Comparison of ENCODE assay signal across 8 cellular contexts in genomic region chr2:157875720-157876065, GRCh38. TPM values are rescaled to one million over a fixed set of nuclear protein-coding genes. Genes with fewer than 3 reads are reported as not detected.
DNase-seq lines count a peak whose midpoint lies in the region; ATAC-seq, FAIRE-seq and TF ChIP-seq lines count a peak whose summit lies in the region.

No MANE protein-coding gene starts in this region.

- peak overlapping the region; percentile 94 for H3K4me3 Mint-ChIP-seq in T-helper 17 cell
- H3K4me3 Mint-ChIP-seq in chondrocyte (ENCODE audit: unreplicated experiment) = peak overlapping the region; percentile 95
- peak overlapping the region; percentile 88 for H3K4me3 Mint-ChIP-seq in stimulated activated naive CD8-positive, alpha-beta T cell treated with anti-CD3 and anti-CD28 coated beads, Interleukin-15, Interleukin-2, amounts not matched to agents 100 ng/mL and 50 ng/mL, for 24 hours

- ATAC-seq in A549 (peak; percentile 57 to 70), GM18907 (IDR thresholded peaks at IDR 0.05; ENCODE audit: unreplicated experiment) (peak; percentile 54), HG03103 (IDR thresholded peaks at IDR 0.05; ENCODE audit: low read depth, unreplicated experiment) (peak; percentile 33), T-helper 17 cell (peak; percentile 64), lung (ENCODE audit: insufficient read depth, low FRiP score) (peak; percentile 35)

- CTCF ChIA-PET in A549 (lab: Yijun Ruan, JAX) = interaction anchor here (0.9 to 2.4 kb wide), 16 partner anchors 8 to 103 kb away, joined by 3 to 20 read pairs (median 6); no protein-coding TSS in a partner anchor

- peak; percentile 17; the same call in 1 of the 2 replicates for TF ChIP-seq POLR2A in A549 (IDR thresholded peaks at IDR 0.05; ENCODE audit: low read length)

- TF ChIP-seq CTCF in A549 (IDR thresholded peaks at IDR 0.05) = no peak
- TF ChIP-seq CTCF in chondrocyte (IDR thresholded peaks at IDR 0.05) = no peak
- TF ChIP-seq CTCF in lung (IDR thresholded peaks at IDR 0.05; ENCODE audit: control extremely low read depth, extremely low read depth) = no peak

- FAIRE-seq in A549 (lab: Jason Lieb, UNC) = no peak

- H3K9me3 ChIP-seq in A549 = no peaks in the 10 kb centered on the region
- no peaks in the 10 kb centered on the region for H3K9me3 ChIP-seq in T-helper 17 cell (ENCODE audit: control insufficient read depth, low read length, poor library complexity, severe bottlenecking)
- no peaks in the 10 kb centered on the region for H3K9me3 ChIP-seq in lung (ENCODE audit: control insufficient read depth in 2 of 2, insufficient read depth in 1 of 2, low read length in 1 of 2)

- peak overlapping the region; percentile 90 for H3K27ac Mint-ChIP-seq in T-helper 17 cell
- H3K27ac Mint-ChIP-seq in chondrocyte (ENCODE audit: unreplicated experiment) = no peak overlapping the region
- H3K27ac Mint-ChIP-seq in stimulated activated naive CD8-positive, alpha-beta T cell treated with anti-CD3 and anti-CD28 coated beads, Interleukin-15, Interleukin-2, amounts not matched to agents 100 ng/mL and 50 ng/mL, for 24 hours = no peak overlapping the region

- peak overlapping the region; percentile 98 for H3K4me3 ChIP-seq in A549
- peak overlapping the region; percentile 99 for H3K4me3 ChIP-seq in lung

- no peaks in the 10 kb centered on the region for H3K27me3 ChIP-seq in lung (ENCODE audit: control insufficient read depth, insufficient read depth)

- POLR2A ChIA-PET in A549 (lab: Yijun Ruan, JAX) = interaction anchor here (0.6 to 1.7 kb wide), 11 partner anchors 8 to 597 kb away, joined by 3 to 17 read pairs (median 5); no protein-coding TSS in a partner anchor

- H3K27me3 Mint-ChIP-seq in T-helper 17 cell (no peaks in the 10 kb centered on the region), chondrocyte (ENCODE audit: low read depth) (no peaks in the 10 kb centered on the region)
- no peaks in the 10 kb centered on the region for H3K27me3 Mint-ChIP-seq in stimulated activated naive CD8-positive, alpha-beta T cell treated with anti-CD3 and anti-CD28 coated beads, Interleukin-15, Interleukin-2, amounts not matched to agents 100 ng/mL and 50 ng/mL, for 24 hours

- H3K27ac ChIP-seq in A549 (peak overlapping the region; percentile 97 to 98), lung (ENCODE audit: low read depth in 1 of 2, low read length in 1 of 2) (peak overlapping the region; percentile 94 to 97)

- TF ChIP-seq RAD21 in A549 (conservative IDR thresholded peaks at IDR 0.05 in 1 of 2, IDR thresholded peaks at IDR 0.05 in 1 of 2) = no peak

- no peaks in the 10 kb centered on the region for H3K36me3 ChIP-seq in lung (ENCODE audit: control insufficient read depth in 2 of 2, insufficient read depth in 2 of 2, low read length in 2 of 2)

- peak overlapping the region; percentile 99 for H3K4me2 ChIP-seq in A549

- no peak for TF ChIP-seq EP300 in A549 (IDR thresholded peaks at IDR 0.05)

- H3K4me1 Mint-ChIP-seq in T-helper 17 cell (peaks cover 59% of the 10 kb centered on the region), chondrocyte (ENCODE audit: low read depth) (peaks cover 51% of the 10 kb centered on the region)
- H3K4me1 Mint-ChIP-seq in stimulated activated naive CD8-positive, alpha-beta T cell treated with anti-CD3 and anti-CD28 coated beads, Interleukin-15, Interleukin-2, amounts not matched to agents 100 ng/mL and 50 ng/mL, for 24 hours (ENCODE audit: low read depth) = peaks cover 45% of the 10 kb centered on the region

- WGBS in A549 (ENCODE audit: missing lambda C conversion rate) = no CpG with 5 or more reads among the region's 49 CpGs
- WGBS in lung, 2 donors = 0 to 1% methylated on average over 14 to 49 of the region's 49 CpGs

- no peaks in the 10 kb centered on the region for H3K9me3 Mint-ChIP-seq in chondrocyte (ENCODE audit: low read depth)
- no peaks in the 10 kb centered on the region for H3K9me3 Mint-ChIP-seq in stimulated activated naive CD8-positive, alpha-beta T cell treated with anti-CD3 and anti-CD28 coated beads, Interleukin-15, Interleukin-2, amounts not matched to agents 100 ng/mL and 50 ng/mL, for 24 hours

- DNase-seq in A549 (ENCODE audit: low read depth in 1 of 2, low spot score in 1 of 2) = peak in 1 of 2 experiments; percentile 27
- DNase-seq in T-helper 17 cell = peak; percentile 44 to 62 (median 58)
- DNase-seq in chondrocyte (ENCODE audit: low spot score) = no peak
- DNase-seq in lung (ENCODE audit: low spot score) = peak; percentile 56
- no peak for DNase-seq in AML-193 (lab: John Stamatoyannopoulos, UW)

- H3K36me3 Mint-ChIP-seq in T-helper 17 cell (ENCODE audit: low read depth) (no peaks in the 10 kb centered on the region), chondrocyte (ENCODE audit: low read depth) (no peaks in the 10 kb centered on the region)
- no peaks in the 10 kb centered on the region for H3K36me3 Mint-ChIP-seq in stimulated activated naive CD8-positive, alpha-beta T cell treated with anti-CD3 and anti-CD28 coated beads, Interleukin-15, Interleukin-2, amounts not matched to agents 100 ng/mL and 50 ng/mL, for 24 hours (ENCODE audit: low read depth)

- peaks cover 30% of the 10 kb centered on the region for H3K4me1 ChIP-seq in A549
- peaks cover 3 to 19% of the 10 kb centered on the region in 2 donors for H3K4me1 ChIP-seq in lung (ENCODE audit: control insufficient read depth in 2 of 2, insufficient read depth in 2 of 2, low read length in 2 of 2)

TF ChIP-seq in A549, 52 proteins besides CTCF, POLR2A, EP300 and RAD21 (continues in another document):
- no peak for TF ChIP-seq POLR2AphosphoS2 (conservative IDR thresholded peaks at IDR 0.05; ENCODE audit: low read length)
- TF ChIP-seq BCL3 (IDR thresholded peaks at IDR 0.05) = no peak; the same call in 2 of the 3 replicates
- no peak for TF ChIP-seq HOXB13 (CRISPR knock-in tag; IDR thresholded peaks at IDR 0.05; ENCODE audit: low read depth)
- TF ChIP-seq SREBF2 (IDR thresholded peaks at IDR 0.05) = no peak
- no peak for TF ChIP-seq FOSB (CRISPR knock-in tag; IDR thresholded peaks at IDR 0.05)
- TF ChIP-seq NFE2L2 (conservative IDR thresholded peaks at IDR 0.05; ENCODE audit: low read length) = no peak
- TF ChIP-seq TFCP2L1 (CRISPR knock-in tag; IDR thresholded peaks at IDR 0.05) = no peak
- TF ChIP-seq HMGXB4 (CRISPR knock-in tag; IDR thresholded peaks at IDR 0.05; ENCODE audit: borderline replicate concordance) = no peak
- TF ChIP-seq ELK1 (IDR thresholded peaks at IDR 0.05; ENCODE audit: low read depth, low read length) = no peak
- TF ChIP-seq PBX3 (IDR thresholded peaks at IDR 0.05) = no peak
- no peak for TF ChIP-seq HEYL (CRISPR knock-in tag; IDR thresholded peaks at IDR 0.05)

RNA-seq across cellular contexts. Expression of gene ACVR1, which starts 0.4 kb away (rescaled TPM):
- polyA plus RNA-seq in A549 (2011; rRNA removed) (21.6 and 33.6 TPM in 2 replicates), A549 (2017; fragmentation: RNase III; extraction: RNeasy Plus Mini Kit Qiagen cat#74134 plus additional on column Dnase treatment) (14.0 to 16.5 TPM (median 14.6 TPM) in 3 replicates), lung (10 to 100 TPM in 1 of 2 donors, 1 to 10 TPM in 1; 7.5 to 19.0 TPM)
- 10.9 and 12.0 TPM in 2 replicates for polyA plus RNA-seq in A549 (2012; cell fraction: cytosol; rRNA removed)
- polyA plus RNA-seq in A549 (2012; cell fraction: nucleus; rRNA removed) = 12.6 and 13.9 TPM in 2 replicates
- polyA minus RNA-seq in A549 (2011; rRNA and poly(A)+ RNA removed) = 22.5 and 23.0 TPM in 2 replicates
- total RNA-seq in T-helper 17 cell (10 to 100 TPM; 37.4 to 38.2 TPM), chondrocyte (53.1 to 81.7 TPM (median 76.9 TPM) in 3 replicates), lung (10 to 100 TPM; 27.8 to 38.3 TPM)

Comparison
In these comparisons a context has a peak if more than half of its experiments do, and no peak if none do; other contexts are left out.
1. DNase-seq: peak in T-helper 17 cell (3 of 3) and lung (single experiment); none in chondrocyte (single experiment) and AML-193 (0 of 2).
2. Peak in every context shown above with its lines, with median percentiles within 50 percentile points of each other: ATAC-seq and H3K4me3 Mint-ChIP-seq.